In the genomic region with DNA sequence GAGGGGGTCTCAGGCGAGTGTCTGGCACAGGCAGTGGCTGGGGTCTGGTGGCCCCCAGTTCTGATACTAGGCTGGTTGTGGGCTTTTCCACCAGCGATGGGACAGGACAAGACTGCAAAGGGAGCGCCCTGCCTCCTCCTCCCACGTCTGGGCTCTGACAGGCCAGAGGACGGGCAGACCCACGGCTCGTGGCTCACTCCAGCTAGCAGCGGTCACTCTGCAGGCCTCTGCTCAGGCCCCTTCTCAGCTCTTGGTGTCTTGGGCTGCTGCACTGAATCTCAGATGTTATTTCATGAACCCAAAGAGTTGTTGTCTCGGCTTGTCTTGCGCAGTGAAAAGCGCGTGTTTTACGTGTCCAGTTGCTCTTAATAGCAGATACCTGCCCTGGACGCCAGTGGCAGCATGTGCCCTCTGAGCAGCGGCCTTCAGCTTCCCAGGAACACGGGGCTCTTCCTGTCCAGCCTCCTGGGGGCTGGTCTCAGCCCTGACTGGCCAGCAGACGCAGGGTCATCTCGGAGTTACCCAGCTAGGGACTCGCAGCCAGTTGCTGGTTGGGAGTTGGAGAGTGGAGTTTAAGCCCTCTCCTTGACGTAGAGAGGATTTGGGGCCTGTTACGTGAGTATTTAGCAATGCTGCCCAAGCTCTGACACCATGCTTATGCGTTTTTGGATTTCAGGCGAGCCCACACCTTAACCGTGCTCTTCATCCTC, we compare ENCODE assay signal across 1 cellular context.
TF ChIP-seq lines count a peak whose summit lies in the region.

No MANE protein-coding gene starts in this region.

TF ChIP-seq in WTC11, 78 proteins besides CTCF, POLR2A, EP300 and RAD21 (continued from another document):
- TF ChIP-seq, protein P1, sequence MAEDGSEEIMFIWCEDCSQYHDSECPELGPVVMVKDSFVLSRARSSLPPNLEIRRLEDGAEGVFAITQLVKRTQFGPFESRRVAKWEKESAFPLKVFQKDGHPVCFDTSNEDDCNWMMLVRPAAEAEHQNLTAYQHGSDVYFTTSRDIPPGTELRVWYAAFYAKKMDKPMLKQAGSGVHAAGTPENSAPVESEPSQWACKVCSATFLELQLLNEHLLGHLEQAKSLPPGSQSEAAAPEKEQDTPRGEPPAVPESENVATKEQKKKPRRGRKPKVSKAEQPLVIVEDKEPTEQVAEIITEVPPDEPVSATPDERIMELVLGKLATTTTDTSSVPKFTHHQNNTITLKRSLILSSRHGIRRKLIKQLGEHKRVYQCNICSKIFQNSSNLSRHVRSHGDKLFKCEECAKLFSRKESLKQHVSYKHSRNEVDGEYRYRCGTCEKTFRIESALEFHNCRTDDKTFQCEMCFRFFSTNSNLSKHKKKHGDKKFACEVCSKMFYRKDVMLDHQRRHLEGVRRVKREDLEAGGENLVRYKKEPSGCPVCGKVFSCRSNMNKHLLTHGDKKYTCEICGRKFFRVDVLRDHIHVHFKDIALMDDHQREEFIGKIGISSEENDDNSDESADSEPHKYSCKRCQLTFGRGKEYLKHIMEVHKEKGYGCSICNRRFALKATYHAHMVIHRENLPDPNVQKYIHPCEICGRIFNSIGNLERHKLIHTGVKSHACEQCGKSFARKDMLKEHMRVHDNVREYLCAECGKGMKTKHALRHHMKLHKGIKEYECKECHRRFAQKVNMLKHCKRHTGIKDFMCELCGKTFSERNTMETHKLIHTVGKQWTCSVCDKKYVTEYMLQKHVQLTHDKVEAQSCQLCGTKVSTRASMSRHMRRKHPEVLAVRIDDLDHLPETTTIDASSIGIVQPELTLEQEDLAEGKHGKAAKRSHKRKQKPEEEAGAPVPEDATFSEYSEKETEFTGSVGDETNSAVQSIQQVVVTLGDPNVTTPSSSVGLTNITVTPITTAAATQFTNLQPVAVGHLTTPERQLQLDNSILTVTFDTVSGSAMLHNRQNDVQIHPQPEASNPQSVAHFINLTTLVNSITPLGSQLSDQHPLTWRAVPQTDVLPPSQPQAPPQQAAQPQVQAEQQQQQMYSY (CRISPR knock-in tag; IDR thresholded peaks at IDR 0.05) = no peak
- TF ChIP-seq, protein P2, sequence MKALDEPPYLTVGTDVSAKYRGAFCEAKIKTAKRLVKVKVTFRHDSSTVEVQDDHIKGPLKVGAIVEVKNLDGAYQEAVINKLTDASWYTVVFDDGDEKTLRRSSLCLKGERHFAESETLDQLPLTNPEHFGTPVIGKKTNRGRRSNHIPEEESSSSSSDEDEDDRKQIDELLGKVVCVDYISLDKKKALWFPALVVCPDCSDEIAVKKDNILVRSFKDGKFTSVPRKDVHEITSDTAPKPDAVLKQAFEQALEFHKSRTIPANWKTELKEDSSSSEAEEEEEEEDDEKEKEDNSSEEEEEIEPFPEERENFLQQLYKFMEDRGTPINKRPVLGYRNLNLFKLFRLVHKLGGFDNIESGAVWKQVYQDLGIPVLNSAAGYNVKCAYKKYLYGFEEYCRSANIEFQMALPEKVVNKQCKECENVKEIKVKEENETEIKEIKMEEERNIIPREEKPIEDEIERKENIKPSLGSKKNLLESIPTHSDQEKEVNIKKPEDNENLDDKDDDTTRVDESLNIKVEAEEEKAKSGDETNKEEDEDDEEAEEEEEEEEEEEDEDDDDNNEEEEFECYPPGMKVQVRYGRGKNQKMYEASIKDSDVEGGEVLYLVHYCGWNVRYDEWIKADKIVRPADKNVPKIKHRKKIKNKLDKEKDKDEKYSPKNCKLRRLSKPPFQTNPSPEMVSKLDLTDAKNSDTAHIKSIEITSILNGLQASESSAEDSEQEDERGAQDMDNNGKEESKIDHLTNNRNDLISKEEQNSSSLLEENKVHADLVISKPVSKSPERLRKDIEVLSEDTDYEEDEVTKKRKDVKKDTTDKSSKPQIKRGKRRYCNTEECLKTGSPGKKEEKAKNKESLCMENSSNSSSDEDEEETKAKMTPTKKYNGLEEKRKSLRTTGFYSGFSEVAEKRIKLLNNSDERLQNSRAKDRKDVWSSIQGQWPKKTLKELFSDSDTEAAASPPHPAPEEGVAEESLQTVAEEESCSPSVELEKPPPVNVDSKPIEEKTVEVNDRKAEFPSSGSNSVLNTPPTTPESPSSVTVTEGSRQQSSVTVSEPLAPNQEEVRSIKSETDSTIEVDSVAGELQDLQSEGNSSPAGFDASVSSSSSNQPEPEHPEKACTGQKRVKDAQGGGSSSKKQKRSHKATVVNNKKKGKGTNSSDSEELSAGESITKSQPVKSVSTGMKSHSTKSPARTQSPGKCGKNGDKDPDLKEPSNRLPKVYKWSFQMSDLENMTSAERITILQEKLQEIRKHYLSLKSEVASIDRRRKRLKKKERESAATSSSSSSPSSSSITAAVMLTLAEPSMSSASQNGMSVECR (CRISPR knock-in tag; IDR thresholded peaks at IDR 0.05; ENCODE audit: borderline replicate concordance) = no peak
- TF ChIP-seq FOXJ3 (CRISPR knock-in tag; IDR thresholded peaks at IDR 0.05; ENCODE audit: borderline replicate concordance) (no peak), SMAD3 (CRISPR knock-in tag; IDR thresholded peaks at IDR 0.05; ENCODE audit: borderline replicate concordance) (no peak), FOXP1 (CRISPR knock-in tag; IDR thresholded peaks at IDR 0.05; ENCODE audit: borderline replicate concordance) (no peak), ESRRA (CRISPR knock-in tag; IDR thresholded peaks at IDR 0.05; ENCODE audit: borderline replicate concordance) (no peak)
- TF ChIP-seq, protein P3, sequence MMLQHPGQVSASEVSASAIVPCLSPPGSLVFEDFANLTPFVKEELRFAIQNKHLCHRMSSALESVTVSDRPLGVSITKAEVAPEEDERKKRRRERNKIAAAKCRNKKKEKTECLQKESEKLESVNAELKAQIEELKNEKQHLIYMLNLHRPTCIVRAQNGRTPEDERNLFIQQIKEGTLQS (CRISPR knock-in tag; conservative IDR thresholded peaks at IDR 0.05) = no peak
TF ChIP-seq in WTC11: peak in this region for 0.
